14 cellular contexts compared by ENCODE assay signal in the genomic region with DNA sequence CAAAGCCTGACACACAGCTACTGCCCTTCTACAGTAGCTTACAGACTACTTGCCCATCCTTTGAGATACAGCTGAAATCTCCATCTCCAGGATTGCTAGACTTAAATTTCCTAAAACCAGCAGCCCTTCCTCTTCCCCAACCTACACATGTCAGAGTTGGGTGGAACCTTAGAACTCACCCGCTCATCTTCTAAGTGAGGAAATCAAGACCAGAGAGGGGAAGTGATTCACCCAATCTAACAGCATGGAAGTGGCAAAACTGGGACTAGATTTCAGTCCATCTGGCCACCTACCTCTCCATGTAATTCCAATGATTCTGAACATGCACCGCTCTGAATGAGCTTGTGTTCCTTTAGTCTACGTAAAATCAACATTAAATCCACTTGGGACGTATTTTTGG. TPM values are rescaled to one million over a fixed set of nuclear protein-coding genes. Genes with fewer than 3 reads are reported as not detected.
A peak's percentile ranks its signal among the peaks of the same experiment; 100 is the strongest.
DNase-seq lines count a peak whose midpoint lies in the region; ATAC-seq and TF ChIP-seq lines count a peak whose summit lies in the region.
"Had no signal": no experiment of that assay in that cellular context is flagged by ENCODE, and none has a peak within 500 bp of the region (broad histone marks: within the 10 kb centered on the region; RNA-seq: fewer than 3 reads in every experiment).

No MANE protein-coding gene starts in this region.

- no peaks in the 10 kb centered on the region for H3K9me3 Mint-ChIP-seq in stimulated activated effector memory CD8-positive, alpha-beta T cell treated with anti-CD3 and anti-CD28 coated beads, Interleukin-12 subunit alpha, Interleukin-12 subunit beta, amount 100 ng/mL, for 72 hours
- H3K9me3 Mint-ChIP-seq in stimulated activated naive B cell treated with anti-CD40 and anti-IgM and Interleukin-4, amounts not matched to agents 10 μg/mL and 1 μg/mL and 100 μg/mL, for 72 hours, result no peaks in the 10 kb centered on the region
- H3K9me3 Mint-ChIP-seq: stimulated activated memory B cell treated with anti-CD40 and anti-IgM and Interleukin-4, amounts not matched to agents 10 μg/mL and 1 μg/mL and 100 μg/mL, for 72 hours had no signal

- TF ChIP-seq CTCF in GM20000 (IDR thresholded peaks at IDR 0.05; ENCODE audit: extremely low read depth, missing control alignments), result no peak

- peak overlapping the region; percentile 63 for H3K27ac Mint-ChIP-seq in stimulated activated effector memory CD8-positive, alpha-beta T cell treated with anti-CD3 and anti-CD28 coated beads, Interleukin-12 subunit alpha, Interleukin-12 subunit beta, amount 100 ng/mL, for 72 hours
- H3K27ac Mint-ChIP-seq in stimulated activated naive B cell treated with anti-CD40 and anti-IgM and Interleukin-4, amounts not matched to agents 10 μg/mL and 1 μg/mL and 100 μg/mL, for 72 hours, result no peak overlapping the region

- H3K4me3 Mint-ChIP-seq in stimulated activated effector memory CD8-positive, alpha-beta T cell treated with anti-CD3 and anti-CD28 coated beads, Interleukin-12 subunit alpha, Interleukin-12 subunit beta, amount 100 ng/mL, for 72 hours, result peak overlapping the region; percentile 71
- no peak overlapping the region for H3K4me3 Mint-ChIP-seq in stimulated activated naive B cell treated with anti-CD40 and anti-IgM and Interleukin-4, amounts not matched to agents 10 μg/mL and 1 μg/mL and 100 μg/mL, for 72 hours

- peaks cover 16 to 20% of the 10 kb centered on the region in 2 donors for H3K27me3 Mint-ChIP-seq in stimulated activated naive B cell treated with anti-CD40 and anti-IgM and Interleukin-4, amounts not matched to agents 10 μg/mL and 1 μg/mL and 100 μg/mL, for 72 hours

- H3K36me3 Mint-ChIP-seq in stimulated activated effector memory CD8-positive, alpha-beta T cell treated with anti-CD3 and anti-CD28 coated beads, Interleukin-12 subunit alpha, Interleukin-12 subunit beta, amount 100 ng/mL, for 72 hours, result no peaks in the 10 kb centered on the region
- H3K36me3 Mint-ChIP-seq in stimulated activated naive B cell treated with anti-CD40 and anti-IgM and Interleukin-4, amounts not matched to agents 10 μg/mL and 1 μg/mL and 100 μg/mL, for 72 hours, result no peaks in the 10 kb centered on the region
- H3K36me3 Mint-ChIP-seq: stimulated activated memory B cell treated with anti-CD40 and anti-IgM and Interleukin-4, amounts not matched to agents 10 μg/mL and 1 μg/mL and 100 μg/mL, for 72 hours had no signal

- peaks cover 24% of the 10 kb centered on the region for H3K4me1 Mint-ChIP-seq in stimulated activated effector memory CD8-positive, alpha-beta T cell treated with anti-CD3 and anti-CD28 coated beads, Interleukin-12 subunit alpha, Interleukin-12 subunit beta, amount 100 ng/mL, for 72 hours
- peaks cover 15 to 21% of the 10 kb centered on the region in 2 donors for H3K4me1 Mint-ChIP-seq in stimulated activated naive B cell treated with anti-CD40 and anti-IgM and Interleukin-4, amounts not matched to agents 10 μg/mL and 1 μg/mL and 100 μg/mL, for 72 hours

- DNase-seq in GM20000 (ENCODE audit: low spot score), result peak; percentile 1
- DNase-seq in SIG-M5 treated with dmso at 0.1 percent for 504 hours (lab: John Stamatoyannopoulos, UW; ENCODE audit: unreplicated experiment), result peak; percentile 28
- DNase-seq in stimulated activated effector memory CD8-positive, alpha-beta T cell treated with anti-CD3 and anti-CD28 coated beads, Interleukin-12 subunit alpha, Interleukin-12 subunit beta, amount 100 ng/mL, for 72 hours (ENCODE audit: low spot score in 2 of 2), result no peak
- DNase-seq in stimulated activated naive CD4-positive, alpha-beta T cell (lab: John Stamatoyannopoulos, UW), result no peak
- DNase-seq in stimulated activated naive B cell treated with anti-CD40 and anti-IgM and Interleukin-4, amounts not matched to agents 10 μg/mL and 1 μg/mL and 100 μg/mL, for 72 hours, result no peak
- DNase-seq in mesenteric fat pad (ENCODE audit: low spot score), result no peak
- DNase-seq: activated CD4-positive, alpha-beta T cell treated with anti-CD3 and anti-CD28 coated beads for 1 hour; activated T-cell treated with anti-CD3 and anti-CD28 coated beads, Interleukin-2, amount 50 U/mL, for 1 hour; MG63; midbrain; stimulated activated CD4-positive, alpha-beta T cell treated with anti-CD3 and anti-CD28 coated beads, Interleukin-4, amount 100 ng/mL, for 1 hour had no signal

- ATAC-seq in esophagus mucosa (peak; percentile 13), HG03139 (IDR thresholded peaks at IDR 0.05; ENCODE audit: unreplicated experiment) (no peak)
- no peak for ATAC-seq in stimulated activated effector memory CD8-positive, alpha-beta T cell treated with anti-CD3 and anti-CD28 coated beads, Interleukin-12 subunit alpha, Interleukin-12 subunit beta, amount 100 ng/mL, for 72 hours
- no peak for ATAC-seq in stimulated activated naive B cell treated with anti-CD40 and anti-IgM and Interleukin-4, amounts not matched to agents 10 μg/mL and 1 μg/mL and 100 μg/mL, for 72 hours (replicated peaks)

RNA-seq across cellular contexts. Expression of a gene that starts 1.0 kb away (rescaled TPM):
- total RNA-seq in esophagus mucosa (1.1 TPM), mesenteric fat pad (6.1 TPM)

RNA-seq across cellular contexts. Expression of a gene that starts 28.4 kb away (rescaled TPM):
- total RNA-seq in esophagus mucosa (not detected), mesenteric fat pad (1.00 TPM)

Comparison
In these comparisons a context has a peak if more than half of its experiments do, and no peak if none do; other contexts are left out.
1. DNase-seq: peak in GM20000 (single experiment) and SIG-M5 treated with dmso at 0.1 percent for 504 hours (single experiment); none in stimulated activated effector memory CD8-positive, alpha-beta T cell treated with anti-CD3 and anti-CD28 coated beads, Interleukin-12 subunit alpha, Interleukin-12 subunit beta, amount 100 ng/mL, for 72 hours (0 of 2), stimulated activated naive CD4-positive, alpha-beta T cell (0 of 6), stimulated activated naive B cell treated with anti-CD40 and anti-IgM and Interleukin-4, amounts not matched to agents 10 μg/mL and 1 μg/mL and 100 μg/mL, for 72 hours (single experiment) and mesenteric fat pad (single experiment).